ENCODE assay signal across 17 cellular contexts in the genomic region with DNA sequence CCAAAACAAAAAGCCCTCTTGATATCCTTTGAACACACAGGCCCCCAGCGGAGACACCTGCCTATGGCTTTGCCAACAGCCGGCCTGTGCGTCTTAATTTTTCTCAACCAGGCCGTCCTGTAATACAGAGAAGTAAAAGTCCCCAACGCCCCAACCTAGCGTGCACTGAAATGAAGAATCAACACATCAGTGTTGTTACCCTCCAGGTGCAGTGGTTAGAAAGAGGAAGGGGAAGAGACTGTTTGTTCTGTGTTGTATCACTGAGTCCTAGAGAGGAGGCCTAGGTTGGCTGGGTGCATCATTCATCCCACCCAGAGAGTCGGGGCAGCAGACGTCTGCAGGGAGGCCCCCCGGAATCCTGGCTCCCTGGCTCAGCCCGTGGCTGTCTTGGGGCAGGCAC. TPM values are rescaled to one million over a fixed set of nuclear protein-coding genes. Genes with fewer than 3 reads are reported as not detected.
DNase-seq lines count a peak whose midpoint lies in the region; ATAC-seq and TF ChIP-seq lines count a peak whose summit lies in the region.
"Had no signal": no experiment of that assay in that cellular context is flagged by ENCODE, and none has a peak within 500 bp of the region (broad histone marks: within the 10 kb centered on the region; RNA-seq: fewer than 3 reads in every experiment).

No MANE protein-coding gene starts in this region.

- peaks cover 17% of the 10 kb centered on the region for H3K4me1 Mint-ChIP-seq in activated B cell treated with CpG ODN at 0.5 μM for 24 hours
- peaks cover 0 to 6% (median 0%) of the 10 kb centered on the region in 7 donors for H3K4me1 Mint-ChIP-seq in naive thymus-derived CD4-positive, alpha-beta T cell
- no peaks in the 10 kb centered on the region for H3K4me1 Mint-ChIP-seq in CD8-positive, alpha-beta memory T cell
- H3K4me1 Mint-ChIP-seq: CD14-positive monocyte had no signal

- no peaks in the 10 kb centered on the region for H3K36me3 Mint-ChIP-seq in activated B cell treated with CpG ODN at 0.5 μM for 24 hours (ENCODE audit: low read depth)
- no peaks in the 10 kb centered on the region for H3K36me3 Mint-ChIP-seq in naive thymus-derived CD4-positive, alpha-beta T cell
- peaks cover 0 to 1% (median 0%) of the 10 kb centered on the region in 3 donors for H3K36me3 Mint-ChIP-seq in CD8-positive, alpha-beta memory T cell
- H3K36me3 Mint-ChIP-seq: CD14-positive monocyte; CD8-positive, alpha-beta T cell had no signal

- H3K36me3 ChIP-seq in naive thymus-derived CD4-positive, alpha-beta T cell (ENCODE audit: control insufficient read depth in 2 of 3, insufficient read depth in 3 of 3, low read length in 3 of 3) = no peaks in the 10 kb centered on the region
- no peaks in the 10 kb centered on the region for H3K36me3 ChIP-seq in CD8-positive, alpha-beta memory T cell (ENCODE audit: insufficient read depth, low read length)

- POLR2A ChIA-PET in activated B cell treated with CpG ODN at 0.5 μM for 24 hours (lab: Charles Lee) = no interaction called here
- POLR2A ChIA-PET in naive thymus-derived CD4-positive, alpha-beta T cell (lab: Charles Lee) = no interaction called here
- POLR2A ChIA-PET in CD8-positive, alpha-beta memory T cell (lab: Charles Lee) = no interaction called here

- H3K27me3 Mint-ChIP-seq in activated B cell treated with CpG ODN at 0.5 μM for 24 hours = peaks cover 11% of the 10 kb centered on the region
- H3K27me3 Mint-ChIP-seq in naive thymus-derived CD4-positive, alpha-beta T cell = peaks cover 0 to 4% (median 0%) of the 10 kb centered on the region in 5 donors
- peaks cover 2 to 3% of the 10 kb centered on the region in 2 donors for H3K27me3 Mint-ChIP-seq in CD8-positive, alpha-beta memory T cell

- H3K9me3 ChIP-seq in naive thymus-derived CD4-positive, alpha-beta T cell (ENCODE audit: control insufficient read depth in 2 of 3, low read length in 3 of 3) = no peaks in the 10 kb centered on the region
- no peaks in the 10 kb centered on the region for H3K9me3 ChIP-seq in CD8-positive, alpha-beta memory T cell (ENCODE audit: low read length)
- H3K9me3 ChIP-seq: A549, Caco-2 had no signal

- peak; percentile 71 for ATAC-seq in activated B cell treated with CpG ODN at 0.5 μM for 24 hours (ENCODE audit: low read depth)
- peak; percentile 18 for ATAC-seq in naive thymus-derived CD4-positive, alpha-beta T cell
- no peak for ATAC-seq in GM21619 (IDR thresholded peaks at IDR 0.05; ENCODE audit: unreplicated experiment)
- ATAC-seq: A549; CD8-positive, alpha-beta T cell; HCT116; HepG2 had no signal

- peak overlapping the region; percentile 78 for H3K27ac Mint-ChIP-seq in activated B cell treated with CpG ODN at 0.5 μM for 24 hours
- no peak overlapping the region for H3K27ac Mint-ChIP-seq in naive thymus-derived CD4-positive, alpha-beta T cell
- no peak overlapping the region for H3K27ac Mint-ChIP-seq in CD8-positive, alpha-beta memory T cell
- H3K27ac Mint-ChIP-seq: CD14-positive monocyte; CD8-positive, alpha-beta T cell had no signal

- intact Hi-C loops in activated B cell treated with CpG ODN at 0.5 μM for 24 hours (cut with micrococcal nuclease) = no loop called here
- intact Hi-C loops in naive thymus-derived CD4-positive, alpha-beta T cell (cut with micrococcal nuclease) = no loop called here

- no peak for TF ChIP-seq CTCF in activated B cell treated with CpG ODN at 0.5 μM for 24 hours (IDR thresholded peaks at IDR 0.05)

- H3K4me1 ChIP-seq in naive thymus-derived CD4-positive, alpha-beta T cell (ENCODE audit: control insufficient read depth in 2 of 2, insufficient read depth in 2 of 2, low read length in 2 of 2) = no peaks in the 10 kb centered on the region
- no peaks in the 10 kb centered on the region for H3K4me1 ChIP-seq in CD8-positive, alpha-beta memory T cell (ENCODE audit: insufficient read depth, low read length)
- H3K4me1 ChIP-seq: A549 had no signal

- H3K4me3 Mint-ChIP-seq in activated B cell treated with CpG ODN at 0.5 μM for 24 hours = no peak overlapping the region
- no peak overlapping the region for H3K4me3 Mint-ChIP-seq in naive thymus-derived CD4-positive, alpha-beta T cell
- H3K4me3 Mint-ChIP-seq in CD8-positive, alpha-beta memory T cell = no peak overlapping the region
- H3K4me3 Mint-ChIP-seq: CD14-positive monocyte; CD8-positive, alpha-beta T cell had no signal

- H3K27ac ChIP-seq in naive thymus-derived CD4-positive, alpha-beta T cell (ENCODE audit: low read depth, low read length) = no peak overlapping the region
- H3K27ac ChIP-seq in CD8-positive, alpha-beta memory T cell (ENCODE audit: low read depth, low read length) = no peak overlapping the region
- H3K27ac ChIP-seq: A549 had no signal

- no peak overlapping the region for H3K4me3 ChIP-seq in naive thymus-derived CD4-positive, alpha-beta T cell (ENCODE audit: low read length)
- no peak overlapping the region for H3K4me3 ChIP-seq in CD8-positive, alpha-beta memory T cell (ENCODE audit: low read length)
- H3K4me3 ChIP-seq: A549 had no signal

- CTCF ChIA-PET in activated B cell treated with CpG ODN at 0.5 μM for 24 hours (lab: Charles Lee) = no interaction called here
- CTCF ChIA-PET in naive thymus-derived CD4-positive, alpha-beta T cell (lab: Charles Lee) = no interaction called here
- CTCF ChIA-PET in CD8-positive, alpha-beta memory T cell (lab: Charles Lee) = no interaction called here

- no peaks in the 10 kb centered on the region for H3K27me3 ChIP-seq in naive thymus-derived CD4-positive, alpha-beta T cell (ENCODE audit: control insufficient read depth in 2 of 2, insufficient read depth in 2 of 2, low read length in 2 of 2)
- no peaks in the 10 kb centered on the region for H3K27me3 ChIP-seq in CD8-positive, alpha-beta memory T cell (ENCODE audit: insufficient read depth, low read length, poor library complexity, severe bottlenecking)

- DNase-seq in NAMALWA (ENCODE audit: low spot score) (peak; percentile 13), activated B cell treated with CpG ODN at 0.5 μM for 24 hours (no peak), GDM1 (lab: John Stamatoyannopoulos, UW) (no peak)
- DNase-seq in naive thymus-derived CD4-positive, alpha-beta T cell = no peak
- DNase-seq in stimulated activated CD4-positive, alpha-beta T cell treated with anti-CD3 and anti-CD28 coated beads, Interleukin-4, amount 100 ng/mL, for 24 hours = no peak
- DNase-seq in CD8-positive, alpha-beta memory T cell = no peak
- DNase-seq: Caco-2; CD8-positive, alpha-beta T cell; DND-41; GF-D8 had no signal

- no peaks in the 10 kb centered on the region for H3K9me3 Mint-ChIP-seq in activated B cell treated with CpG ODN at 0.5 μM for 24 hours
- no peaks in the 10 kb centered on the region for H3K9me3 Mint-ChIP-seq in naive thymus-derived CD4-positive, alpha-beta T cell
- no peaks in the 10 kb centered on the region for H3K9me3 Mint-ChIP-seq in CD8-positive, alpha-beta memory T cell
- H3K9me3 Mint-ChIP-seq: CD14-positive monocyte; CD8-positive, alpha-beta T cell had no signal

RNA-seq across cellular contexts. Expression of gene SGSM1, which starts 25.7 kb away (rescaled TPM):
- 0.05 and 0.09 TPM in 2 replicates for total RNA-seq in activated B cell treated with CpG ODN at 0.5 μM for 24 hours
- 1 to 10 TPM in 4 of 5 experiments, under 1 TPM in 1; 0.29 to 3.3 (median 2.9) TPM for total RNA-seq in naive thymus-derived CD4-positive, alpha-beta T cell
- polyA plus RNA-seq in naive thymus-derived CD4-positive, alpha-beta T cell = under 1 TPM; 0.43 to 0.52 TPM
- under 1 TPM; 0.09 to 0.31 TPM for total RNA-seq in CD8-positive, alpha-beta memory T cell
- polyA plus RNA-seq in CD8-positive, alpha-beta memory T cell = 0.28 TPM
- total RNA-seq: HepG2 had no signal
- polyA plus RNA-seq: AG04450, BJ, CD14-positive monocyte had no signal

RNA-seq across cellular contexts. Expression of gene PIWIL3, which starts 57.2 kb away (rescaled TPM):
- not detected in 2 replicates for total RNA-seq in activated B cell treated with CpG ODN at 0.5 μM for 24 hours
- total RNA-seq in naive thymus-derived CD4-positive, alpha-beta T cell = not detected
- polyA plus RNA-seq in naive thymus-derived CD4-positive, alpha-beta T cell = not detected
- not detected for total RNA-seq in CD8-positive, alpha-beta memory T cell
- not detected for polyA plus RNA-seq in CD8-positive, alpha-beta memory T cell
- total RNA-seq: CD8-positive, alpha-beta T cell; HepG2 had no signal
- polyA plus RNA-seq: A549, BJ, CD14-positive monocyte, HepG2 had no signal
